12 cellular contexts compared by ENCODE assay signal in genomic region chr2:98446850-98447249, GRCh38. TPM values are rescaled to one million over a fixed set of nuclear protein-coding genes. Genes with fewer than 3 reads are reported as not detected.
DNase-seq lines count a peak whose midpoint lies in the region; ATAC-seq, FAIRE-seq and TF ChIP-seq lines count a peak whose summit lies in the region.
"Had no signal": no experiment of that assay in that cellular context is flagged by ENCODE, and none has a peak within 500 bp of the region (broad histone marks: within the 10 kb centered on the region; RNA-seq: fewer than 3 reads in every experiment).

No MANE protein-coding gene starts in this region.

- no peak for TF ChIP-seq CTCF in KMS-11 (conservative IDR thresholded peaks at IDR 0.05; ENCODE audit: low read depth, low read length)
- no peak for TF ChIP-seq CTCF in astrocyte (IDR thresholded peaks at IDR 0.05; ENCODE audit: insufficient read depth, low read depth, low read length)
- TF ChIP-seq CTCF in neural crest cell (conservative IDR thresholded peaks at IDR 0.05) = no peak

- H3K27me3 Mint-ChIP-seq in astrocyte (ENCODE audit: low read depth, unreplicated experiment) = no peaks in the 10 kb centered on the region
- H3K27me3 Mint-ChIP-seq in neural crest cell (ENCODE audit: low read depth) = no peaks in the 10 kb centered on the region

- H3K9ac ChIP-seq in KMS-11 (peak overlapping the region; percentile 49; the same call in 1 of the 2 replicates), astrocyte (ENCODE audit: low read length) (no peak overlapping the region)

- ATAC-seq in GM21381 (IDR thresholded peaks at IDR 0.05; ENCODE audit: unreplicated experiment) = no peak

- peak overlapping the region; percentile 72 for H3K4me2 ChIP-seq in KMS-11
- H3K4me2 ChIP-seq in astrocyte (ENCODE audit: low read length) = no peak overlapping the region

- H3K36me3 ChIP-seq in KMS-11 (ENCODE audit: insufficient read depth) (no peaks in the 10 kb centered on the region), astrocyte (ENCODE audit: insufficient read depth, low read length) (no peaks in the 10 kb centered on the region)
- H3K36me3 ChIP-seq: thoracic aorta had no signal

- H4K20me1 ChIP-seq in KMS-11 (ENCODE audit: insufficient read depth) (no peaks in the 10 kb centered on the region; the same call in 1 of the 2 replicates), astrocyte (ENCODE audit: insufficient read depth, low read length) (peaks cover 53% of the 10 kb centered on the region)

- H3K79me2 ChIP-seq in KMS-11 (ENCODE audit: insufficient read depth, low read depth) = peaks cover 77% of the 10 kb centered on the region
- peaks cover 64% of the 10 kb centered on the region for H3K79me2 ChIP-seq in astrocyte (ENCODE audit: insufficient read depth, low read length)

- H3K4me3 Mint-ChIP-seq in astrocyte (ENCODE audit: unreplicated experiment) = peak overlapping the region; percentile 54
- peak overlapping the region; percentile 94 for H3K4me3 Mint-ChIP-seq in neural crest cell

- H3K36me3 Mint-ChIP-seq in astrocyte (ENCODE audit: low read depth, unreplicated experiment) (no peaks in the 10 kb centered on the region), neural crest cell (ENCODE audit: low read depth) (no peaks in the 10 kb centered on the region)

- H3K4me1 ChIP-seq in KMS-11 (ENCODE audit: low read depth, poor library complexity, severe bottlenecking) (peaks cover 64% of the 10 kb centered on the region), astrocyte (ENCODE audit: insufficient read depth, low read length) (peaks cover 9% of the 10 kb centered on the region)

- peak; percentile 37 for DNase-seq in NCI-H82 (lab: John Stamatoyannopoulos, UW)
- DNase-seq in NCI-H82 treated with DMSO at 0.1 percent for 48 hours (lab: John Stamatoyannopoulos, UW; ENCODE audit: unreplicated experiment) = no peak
- no peak for DNase-seq in astrocyte (ENCODE audit: low read depth)
- no peak for DNase-seq in neural crest cell (ENCODE audit: low read depth, low spot score)
- no peak for DNase-seq in stimulated activated CD4-positive, alpha-beta T cell treated with anti-CD3 and anti-CD28 coated beads, Interleukin-2, amount 100 ng/mL, for 48 hours
- DNase-seq in SW 1271 (lab: John Stamatoyannopoulos, UW) = no peak
- DNase-seq: amniotic stem cell, foreskin melanocyte had no signal

- FAIRE-seq in astrocyte (lab: Jason Lieb, UNC) = no peak

- H3K4me3 ChIP-seq in KMS-11 (IDR thresholded peaks at IDR 0.05; ENCODE audit: insufficient read depth, low read depth, low read length) = no peak overlapping the region
- no peak overlapping the region for H3K4me3 ChIP-seq in astrocyte (ENCODE audit: insufficient read depth, low read depth, low read length)

- no peaks in the 10 kb centered on the region for H3K9me3 ChIP-seq in astrocyte (ENCODE audit: insufficient read depth, low read depth, low read length)
- H3K9me3 ChIP-seq: thoracic aorta had no signal

- H3K9me3 Mint-ChIP-seq in astrocyte (ENCODE audit: unreplicated experiment) (peaks cover 2% of the 10 kb centered on the region), neural crest cell (no peaks in the 10 kb centered on the region)

- H3K27ac ChIP-seq in KMS-11 = peak overlapping the region; percentile 53; the same call in 1 of the 2 replicates
- no peak overlapping the region for H3K27ac ChIP-seq in astrocyte (ENCODE audit: low read depth, low read length)
- H3K27ac ChIP-seq: 22Rv1, thoracic aorta had no signal

- H3K4me1 Mint-ChIP-seq in astrocyte (ENCODE audit: low read depth, unreplicated experiment) (peaks cover 10% of the 10 kb centered on the region), neural crest cell (peaks cover 24% of the 10 kb centered on the region)

- H2AFZ ChIP-seq in KMS-11 (ENCODE audit: low read depth) (no peak overlapping the region), astrocyte (ENCODE audit: low read depth, low read length) (no peak overlapping the region)

- H3K27me3 ChIP-seq in KMS-11 (ENCODE audit: insufficient read depth, low read depth) (no peaks in the 10 kb centered on the region), astrocyte (ENCODE audit: insufficient read depth, low read length) (no peaks in the 10 kb centered on the region)

- H3K27ac Mint-ChIP-seq in astrocyte (ENCODE audit: unreplicated experiment) (no peak overlapping the region), neural crest cell (ENCODE audit: unreplicated experiment) (no peak overlapping the region)

RNA-seq across cellular contexts. Expression of gene INPP4A, which starts 2.2 kb away (rescaled TPM):
- total RNA-seq in astrocyte (19.4 and 23.4 TPM in 2 replicates), neural crest cell (29.9 and 32.4 TPM in 2 replicates)
